ENCODE assay signal across 22 cellular contexts in genomic region chr17:6668219-6668618, GRCh38. TPM values are rescaled to one million over a fixed set of nuclear protein-coding genes. Genes with fewer than 3 reads are reported as not detected.
"Had no signal": no experiment of that assay in that cellular context is flagged by ENCODE, and none has a peak within 500 bp of the region (broad histone marks: within the 10 kb centered on the region; RNA-seq: fewer than 3 reads in every experiment).

No MANE protein-coding gene starts in this region.

- H3K4me3 ChIP-seq: breast epithelium, MG63 had no signal

- H3K4me3 Mint-ChIP-seq: activated CD4-positive, alpha-beta memory T cell treated with anti-CD3 and anti-CD28 coated beads for 36 hours; activated CD4-positive, alpha-beta T cell treated with anti-CD3 and anti-CD28 coated beads, Interleukin-2, amount 10 ng/mL, durations not matched to agents 7 days and 5 days; activated naive CD4-positive, alpha-beta T cell treated with anti-CD3 and anti-CD28 coated beads, Interleukin-2, amount 50 U/mL, for 24 hours; activated T-cell treated with anti-CD3 and anti-CD28 coated beads, Interleukin-2, amount 50 U/mL, for 72 hours; T-helper 17 cell had no signal

- H3K9me3 Mint-ChIP-seq: activated CD4-positive, alpha-beta memory T cell treated with anti-CD3 and anti-CD28 coated beads for 36 hours; activated CD4-positive, alpha-beta T cell treated with anti-CD3 and anti-CD28 coated beads, Interleukin-2, amount 10 ng/mL, durations not matched to agents 7 days and 5 days; activated naive CD4-positive, alpha-beta T cell treated with anti-CD3 and anti-CD28 coated beads, Interleukin-2, amount 50 U/mL, for 24 hours; activated T-cell treated with anti-CD3 and anti-CD28 coated beads, Interleukin-2, amount 50 U/mL, for 72 hours; activated T-helper 2 cell treated with anti-CD3 and anti-CD28 coated beads, Interferon-gamma antibody, Interleukin-2, Interleukin-4, amounts not matched to agents 10 μg/mL and 5 μg/mL and 100 μg/mL, durations not matched to agents 14 hours and 24 hours and 36 hours had no signal

- H3K36me3 ChIP-seq: breast epithelium, MG63 had no signal

- H3K4me1 ChIP-seq: breast epithelium had no signal

- H3K27ac ChIP-seq: breast epithelium, VCaP had no signal

- H3K9me3 ChIP-seq: breast epithelium, MG63 had no signal

- H3K27me3 ChIP-seq: breast epithelium, MG63 had no signal

- H3K36me3 Mint-ChIP-seq: activated CD4-positive, alpha-beta memory T cell treated with anti-CD3 and anti-CD28 coated beads for 36 hours had no signal

- H3K27ac Mint-ChIP-seq: activated CD4-positive, alpha-beta memory T cell treated with anti-CD3 and anti-CD28 coated beads for 36 hours; activated CD4-positive, alpha-beta T cell treated with anti-CD3 and anti-CD28 coated beads, Interleukin-2, amount 10 ng/mL, durations not matched to agents 7 days and 5 days; activated naive CD4-positive, alpha-beta T cell treated with anti-CD3 and anti-CD28 coated beads, Interleukin-2, amount 50 U/mL, for 24 hours; activated T-cell treated with anti-CD3 and anti-CD28 coated beads, Interleukin-2, amount 50 U/mL, for 72 hours; activated T-helper 2 cell treated with anti-CD3 and anti-CD28 coated beads, Interferon-gamma antibody, Interleukin-2, Interleukin-4, amounts not matched to agents 10 μg/mL and 5 μg/mL and 100 μg/mL, durations not matched to agents 14 hours and 24 hours and 36 hours; T-helper 17 cell had no signal

- H3K27me3 Mint-ChIP-seq: activated CD4-positive, alpha-beta memory T cell treated with anti-CD3 and anti-CD28 coated beads for 36 hours; activated CD4-positive, alpha-beta T cell treated with anti-CD3 and anti-CD28 coated beads, Interleukin-2, amount 10 ng/mL, durations not matched to agents 7 days and 5 days; activated naive CD4-positive, alpha-beta T cell treated with anti-CD3 and anti-CD28 coated beads, Interleukin-2, amount 50 U/mL, for 24 hours; T-helper 17 cell had no signal

- DNase-seq: activated CD4-positive, alpha-beta memory T cell treated with anti-CD3 and anti-CD28 coated beads for 36 hours; activated CD4-positive, alpha-beta T cell treated with anti-CD3 and anti-CD28 coated beads, Interleukin-2, amount 10 ng/mL, durations not matched to agents 7 days and 5 days; activated CD4-positive, CD25-positive, alpha-beta regulatory T cell; activated gamma-delta T cell treated with Interleukin-2 at 50 U/mL for 16 hours; activated T-cell treated with anti-CD3 and anti-CD28 coated beads, Interleukin-2, amount 50 U/mL, for 72 hours; aorta; caudate nucleus; KG1; MG63; NCI-H1105; NCI-H1436; NCI-H1694 treated with DMSO at 0.1 percent for 48 hours; NCI-H2029 treated with DMSO at 0.1 percent for 48 hours; NCI-H510A treated with DMSO at 0.1 percent for 48 hours; SIG-M5; T-helper 17 cell; T-helper 9 cell had no signal

RNA-seq across cellular contexts. Expression of gene SLC13A5, which starts 45.0 kb away (rescaled TPM):
- total RNA-seq: activated CD4-positive, alpha-beta memory T cell treated with anti-CD3 and anti-CD28 coated beads for 36 hours; activated CD4-positive, alpha-beta T cell treated with anti-CD3 and anti-CD28 coated beads, Interleukin-2, amount 10 ng/mL, durations not matched to agents 7 days and 5 days; activated CD8-positive, alpha-beta memory T cell treated with anti-CD3 and anti-CD28 coated beads for 36 hours; activated T-helper 2 cell treated with anti-CD3 and anti-CD28 coated beads, Interferon-gamma antibody, Interleukin-2, Interleukin-4, amounts not matched to agents 10 μg/mL and 5 μg/mL and 100 μg/mL, durations not matched to agents 14 hours and 24 hours and 36 hours; T-helper 17 cell had no signal
- polyA plus RNA-seq: aorta had no signal
